In genomic region chr5:131252824-131253171, GRCh38 we compare ENCODE assay signal across 8 cellular contexts. TPM values are rescaled to one million over a fixed set of nuclear protein-coding genes. Genes with fewer than 3 reads are reported as not detected.
DNase-seq lines count a peak whose midpoint lies in the region; ATAC-seq and TF ChIP-seq lines count a peak whose summit lies in the region.

No MANE protein-coding gene starts in this region.

- peak overlapping the region; percentile 54 for H3K27ac ChIP-seq in colonic mucosa
- no peak overlapping the region for H3K27ac ChIP-seq in hepatocyte

- WGBS in hepatocyte (ENCODE audit: low lambda C conversion rate, missing lambda C conversion rate) = 89% methylated on average over 6 of the region's 6 CpGs

- no peaks in the 10 kb centered on the region for H4K20me1 ChIP-seq in hepatocyte (ENCODE audit: insufficient read depth, poor library complexity, severe bottlenecking)

- no peaks in the 10 kb centered on the region for H3K79me2 ChIP-seq in hepatocyte

- TF ChIP-seq CTCF in colonic mucosa (IDR thresholded peaks at IDR 0.05) (no peak), hepatocyte (IDR thresholded peaks at IDR 0.05; ENCODE audit: poor library complexity) (no peak)

- DNase-seq in T-helper 9 cell (peak; percentile 72), colonic mucosa (peak; percentile 63), islet precursor cell (no peak), GOT3 (lab: John Stamatoyannopoulos, UW) (no peak), hepatocyte (ENCODE audit: low spot score) (no peak)
- peak; percentile 35 to 57 for DNase-seq in stimulated activated CD4-positive, alpha-beta T cell treated with anti-CD3 and anti-CD28 coated beads, Interleukin-15, amount 100 ng/mL, for 1 hour (ENCODE audit: low read depth in 1 of 2, low spot score in 1 of 2)

- peak overlapping the region; percentile 16 for H3K4me3 ChIP-seq in colonic mucosa
- H3K4me3 ChIP-seq in hepatocyte = no peak overlapping the region

- H3K9me2 ChIP-seq in hepatocyte (replicated peaks; ENCODE audit: insufficient read depth) = no peaks in the 10 kb centered on the region

- H3K27me3 ChIP-seq in colonic mucosa (no peaks in the 10 kb centered on the region), hepatocyte (no peaks in the 10 kb centered on the region)

- no peak overlapping the region for H2AFZ ChIP-seq in hepatocyte

- peak; percentile 85 for ATAC-seq in HG03095 (IDR thresholded peaks at IDR 0.05; ENCODE audit: unreplicated experiment)

- peak overlapping the region in 1 of 2 donors; percentile 24 for H3K9ac ChIP-seq in colonic mucosa (ENCODE audit: low read depth in 2 of 2, low read length in 2 of 2)

- intact Hi-C loops in colonic mucosa (cut with DNase I) = no loop called here

- peak; percentile 60 for TF ChIP-seq POLR2A in GM18951 (IDR thresholded peaks at IDR 0.05; ENCODE audit: extremely low read depth, insufficient read depth, insufficient read length)

- no peak overlapping the region for H3K4me2 ChIP-seq in hepatocyte

- in situ Hi-C loops in GM18951 (cut with MboI; ENCODE audit: low sequenced_read_pairs, unreplicated experiment) = no loop called here

- H3K36me3 ChIP-seq in colonic mucosa (no peaks in the 10 kb centered on the region), hepatocyte (replicated peaks; ENCODE audit: insufficient read depth, low read depth) (no peaks in the 10 kb centered on the region)

- H3K9me3 ChIP-seq in colonic mucosa (no peaks in the 10 kb centered on the region), hepatocyte (ENCODE audit: low read depth) (no peaks in the 10 kb centered on the region)

- H3K4me1 ChIP-seq in colonic mucosa (no peaks in the 10 kb centered on the region), hepatocyte (ENCODE audit: insufficient read depth) (no peaks in the 10 kb centered on the region)

RNA-seq across cellular contexts. Expression of gene CDC42SE2, which starts 11.1 kb away (rescaled TPM):
- total RNA-seq in colonic mucosa (100 to 1,000 TPM in 1 of 2 donors, 10 to 100 TPM in 1; 74.2 to 110 TPM), hepatocyte (45.4 and 51.5 TPM in 2 replicates)
- 21.9 and 27.2 TPM in 2 replicates for polyA plus RNA-seq in hepatocyte

Comparison
In these comparisons a context has a peak if more than half of its experiments do, and no peak if none do; other contexts are left out.
1. DNase-seq: peak in T-helper 9 cell (single experiment), colonic mucosa (single experiment) and stimulated activated CD4-positive, alpha-beta T cell treated with anti-CD3 and anti-CD28 coated beads, Interleukin-15, amount 100 ng/mL, for 1 hour (2 of 2); none in islet precursor cell (single experiment), GOT3 (single experiment) and hepatocyte (single experiment).